Comparison of ENCODE assay signal across 31 cellular contexts in genomic region chr7:128752251-128752650, GRCh38. TPM values are rescaled to one million over a fixed set of nuclear protein-coding genes. Genes with fewer than 3 reads are reported as not detected.
"Had no signal": no experiment of that assay in that cellular context is flagged by ENCODE, and none has a peak within 500 bp of the region (broad histone marks: within the 10 kb centered on the region; RNA-seq: fewer than 3 reads in every experiment).

No MANE protein-coding gene starts in this region.

- H3K9me3 ChIP-seq: lower lobe of right lung, pancreas, prostate gland, right lobe of liver, spleen, suprapubic skin, thoracic aorta, tibial artery, uterus had no signal

- H3K9me3 Mint-ChIP-seq: immature natural killer cell; naive thymus-derived CD8-positive, alpha-beta T cell; nephron; neural crest cell; stimulated activated effector memory CD8-positive, alpha-beta T cell treated with anti-CD3 and anti-CD28 coated beads, Interleukin-12 subunit alpha, Interleukin-12 subunit beta, amount 100 ng/mL, for 72 hours; stimulated activated naive CD8-positive, alpha-beta T cell treated with anti-CD3 and anti-CD28 coated beads, Interleukin-15, Interleukin-2, amounts not matched to agents 100 ng/mL and 50 ng/mL, for 24 hours had no signal

- H3K27me3 Mint-ChIP-seq: naive thymus-derived CD8-positive, alpha-beta T cell; stimulated activated naive CD8-positive, alpha-beta T cell treated with anti-CD3 and anti-CD28 coated beads, Interleukin-15, Interleukin-2, amounts not matched to agents 100 ng/mL and 50 ng/mL, for 24 hours had no signal

- H3K4me3 Mint-ChIP-seq: immature natural killer cell; naive thymus-derived CD8-positive, alpha-beta T cell; nephron; neural crest cell; stimulated activated effector memory CD8-positive, alpha-beta T cell treated with anti-CD3 and anti-CD28 coated beads, Interleukin-12 subunit alpha, Interleukin-12 subunit beta, amount 100 ng/mL, for 72 hours; stimulated activated naive CD8-positive, alpha-beta T cell treated with anti-CD3 and anti-CD28 coated beads, Interleukin-15, Interleukin-2, amounts not matched to agents 100 ng/mL and 50 ng/mL, for 24 hours had no signal

- H3K36me3 ChIP-seq: prostate gland, uterus had no signal

- ATAC-seq: lower lobe of right lung; naive thymus-derived CD8-positive, alpha-beta T cell; pancreas; right lobe of liver; stimulated activated effector memory CD8-positive, alpha-beta T cell treated with anti-CD3 and anti-CD28 coated beads, Interleukin-12 subunit alpha, Interleukin-12 subunit beta, amount 100 ng/mL, for 72 hours had no signal

- H3K27ac ChIP-seq: lower lobe of right lung, pancreas, prostate gland, right lobe of liver, skin epidermis, spleen, suprapubic skin, thoracic aorta, tibial artery, uterus had no signal

- H3K4me3 ChIP-seq: lower lobe of right lung, pancreas, prostate gland, right lobe of liver, skin epidermis, spleen, suprapubic skin, thoracic aorta, tibial artery, uterus had no signal

- H3K27me3 ChIP-seq: pancreas, right lobe of liver, spleen, suprapubic skin, tibial artery, uterus had no signal

- H3K27ac Mint-ChIP-seq: immature natural killer cell; nephron; stimulated activated effector memory CD8-positive, alpha-beta T cell treated with anti-CD3 and anti-CD28 coated beads, Interleukin-12 subunit alpha, Interleukin-12 subunit beta, amount 100 ng/mL, for 72 hours; stimulated activated naive CD8-positive, alpha-beta T cell treated with anti-CD3 and anti-CD28 coated beads, Interleukin-15, Interleukin-2, amounts not matched to agents 100 ng/mL and 50 ng/mL, for 24 hours had no signal

- DNase-seq: hypothalamus; immature natural killer cell; kidney; lower lobe of right lung; mammary epithelial cell; mesenchymal stem cell; naive thymus-derived CD8-positive, alpha-beta T cell; nucleus accumbens; pancreas; posterior cingulate gyrus; retina; right lobe of liver; spleen; stimulated activated CD4-positive, alpha-beta T cell treated with anti-CD3 and anti-CD28 coated beads, Interleukin-4, amount 100 ng/mL, for 24 hours; stimulated activated naive CD4-positive, alpha-beta T cell; tibial artery; trophoblast cell; uterus had no signal

RNA-seq across cellular contexts. Expression of gene OPN1SW, which starts 23.3 kb away (rescaled TPM):
- total RNA-seq: kidney; liver; lower lobe of right lung; mammary epithelial cell; mucosa of gallbladder; naive thymus-derived CD8-positive, alpha-beta T cell; neural crest cell; osteoblast; pancreas; prostate gland; right lobe of liver; spleen; subcutaneous adipose tissue; suprapubic skin; thoracic aorta; ureter; uterus had no signal
- polyA plus RNA-seq: immature natural killer cell, mammary epithelial cell, pancreas, spleen had no signal
